21 cellular contexts compared by ENCODE assay signal in genomic region chr5:71877511-71877910, GRCh38.
"Had no signal": no experiment of that assay in that cellular context is flagged by ENCODE, and none has a peak within 500 bp of the region (broad histone marks: within the 10 kb centered on the region; RNA-seq: fewer than 3 reads in every experiment).

No MANE protein-coding gene starts in this region.

- ATAC-seq: gastroesophageal sphincter; left cardiac atrium; lower lobe of right lung; natural killer cell treated with Interleukin-12 subunit alpha and Interleukin-12 subunit beta and Interleukin-15 and Interleukin-18, amount 100 ng/mL, for 72 hours; psoas muscle; right lobe of liver; stimulated activated effector memory CD8-positive, alpha-beta T cell treated with anti-CD3 and anti-CD28 coated beads, Interleukin-12 subunit alpha, Interleukin-12 subunit beta, amount 100 ng/mL, for 72 hours; stimulated activated naive CD8-positive, alpha-beta T cell treated with anti-CD3 and anti-CD28 coated beads, Interleukin-15, amount 100 ng/mL, for 72 hours had no signal

- H3K27me3 Mint-ChIP-seq: stimulated activated naive CD8-positive, alpha-beta T cell treated with anti-CD3 and anti-CD28 coated beads, Interleukin-15, amount 100 ng/mL, for 72 hours had no signal

- H3K9me3 Mint-ChIP-seq: memory B cell; natural killer cell treated with Interleukin-12 subunit alpha and Interleukin-12 subunit beta and Interleukin-15 and Interleukin-18, amount 100 ng/mL, for 72 hours; stimulated activated effector memory CD8-positive, alpha-beta T cell treated with anti-CD3 and anti-CD28 coated beads, Interleukin-12 subunit alpha, Interleukin-12 subunit beta, amount 100 ng/mL, for 72 hours; stimulated activated naive CD8-positive, alpha-beta T cell treated with anti-CD3 and anti-CD28 coated beads, Interleukin-15, amount 100 ng/mL, for 72 hours had no signal

- DNase-seq: colonic mucosa; dermis blood vessel endothelial cell; esophagus squamous epithelium; foreskin fibroblast; glutamatergic neuron; kidney; left cardiac atrium; left ventricle myocardium inferior; lower lobe of right lung; psoas muscle; retina; right lobe of liver; stimulated activated CD4-positive, alpha-beta T cell treated with anti-CD3 and anti-CD28 coated beads, Interleukin-4, amount 100 ng/mL, for 1 hour; stimulated activated CD8-positive, alpha-beta memory T cell treated with anti-CD3 and anti-CD28 coated beads, Interleukin-4, amount 100 ng/mL, for 48 hours; stimulated activated naive CD8-positive, alpha-beta T cell treated with anti-CD3 and anti-CD28 coated beads, Interleukin-15, amount 100 ng/mL, for 72 hours; transverse colon had no signal

- H3K36me3 Mint-ChIP-seq: memory B cell; mesothelial cell of epicardium; natural killer cell treated with Interleukin-12 subunit alpha and Interleukin-12 subunit beta and Interleukin-15 and Interleukin-18, amount 100 ng/mL, for 72 hours; stimulated activated effector memory CD8-positive, alpha-beta T cell treated with anti-CD3 and anti-CD28 coated beads, Interleukin-12 subunit alpha, Interleukin-12 subunit beta, amount 100 ng/mL, for 72 hours had no signal

- H3K4me1 Mint-ChIP-seq: memory B cell; stimulated activated effector memory CD8-positive, alpha-beta T cell treated with anti-CD3 and anti-CD28 coated beads, Interleukin-12 subunit alpha, Interleukin-12 subunit beta, amount 100 ng/mL, for 72 hours; stimulated activated naive CD8-positive, alpha-beta T cell treated with anti-CD3 and anti-CD28 coated beads, Interleukin-15, amount 100 ng/mL, for 72 hours had no signal

- H3K4me3 Mint-ChIP-seq: memory B cell; mesothelial cell of epicardium; natural killer cell treated with Interleukin-12 subunit alpha and Interleukin-12 subunit beta and Interleukin-15 and Interleukin-18, amount 100 ng/mL, for 72 hours; stimulated activated effector memory CD8-positive, alpha-beta T cell treated with anti-CD3 and anti-CD28 coated beads, Interleukin-12 subunit alpha, Interleukin-12 subunit beta, amount 100 ng/mL, for 72 hours; stimulated activated naive CD8-positive, alpha-beta T cell treated with anti-CD3 and anti-CD28 coated beads, Interleukin-15, amount 100 ng/mL, for 72 hours had no signal

- H3K27ac Mint-ChIP-seq: memory B cell; mesothelial cell of epicardium; natural killer cell treated with Interleukin-12 subunit alpha and Interleukin-12 subunit beta and Interleukin-15 and Interleukin-18, amount 100 ng/mL, for 72 hours; stimulated activated effector memory CD8-positive, alpha-beta T cell treated with anti-CD3 and anti-CD28 coated beads, Interleukin-12 subunit alpha, Interleukin-12 subunit beta, amount 100 ng/mL, for 72 hours; stimulated activated naive CD8-positive, alpha-beta T cell treated with anti-CD3 and anti-CD28 coated beads, Interleukin-15, amount 100 ng/mL, for 72 hours had no signal
